1 cellular context compared by ENCODE assay signal in the genomic region with DNA sequence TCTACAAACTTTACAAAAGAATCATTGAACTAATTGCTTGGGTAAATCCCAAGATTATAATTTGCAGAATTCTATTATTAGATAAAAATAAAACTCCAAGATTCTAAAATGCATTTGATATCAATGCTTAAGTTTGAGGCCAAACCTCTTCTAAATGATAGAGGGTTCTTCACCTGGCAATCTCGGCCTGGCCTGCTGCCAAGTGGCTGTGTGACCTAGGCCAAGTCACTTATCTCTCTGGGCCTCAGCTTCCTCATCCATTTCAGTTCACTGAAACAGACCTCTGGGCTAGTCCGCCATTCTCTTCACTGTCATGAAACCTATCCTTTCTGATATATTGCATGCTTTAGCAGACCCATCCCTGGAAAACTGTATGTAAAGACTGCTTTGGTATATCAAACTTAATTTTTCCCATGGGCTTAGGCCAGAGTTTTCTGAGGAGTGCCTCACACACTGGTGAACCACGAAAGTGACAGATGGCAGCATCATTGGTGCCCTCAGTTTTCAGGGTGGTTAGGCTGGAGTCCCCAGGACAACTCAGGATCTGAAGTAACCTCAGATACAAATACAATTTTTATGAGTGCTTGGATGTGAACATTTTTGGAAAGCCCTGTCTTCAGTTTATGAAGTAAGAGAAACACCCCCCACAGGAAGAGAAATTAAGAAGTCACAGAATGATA.
TF ChIP-seq lines count a peak whose summit lies in the region.

No MANE protein-coding gene starts in this region.

TF ChIP-seq in endothelial cell of umbilical vein, 7 proteins besides CTCF, POLR2A, EP300 and RAD21:
- TF ChIP-seq EZH2 (IDR thresholded peaks at IDR 0.05; ENCODE audit: borderline replicate concordance, low read depth, low read length, severe bottlenecking) (no peak), FOS (IDR thresholded peaks at IDR 0.05; ENCODE audit: borderline replicate concordance, insufficient read depth, low read length) (no peak), MYC (IDR thresholded peaks at IDR 0.05; ENCODE audit: low read depth, low read length) (no peak), GATA2 (IDR thresholded peaks at IDR 0.05; ENCODE audit: insufficient read depth, insufficient read length, low read depth, low read length) (no peak), JUN (IDR thresholded peaks at IDR 0.05; ENCODE audit: borderline replicate concordance, insufficient read depth, insufficient read length, low read depth) (no peak), POLR2AphosphoS5 (IDR thresholded peaks at IDR 0.05; ENCODE audit: insufficient read depth, low read depth, low read length) (no peak)
- TF ChIP-seq, protein P1, sequence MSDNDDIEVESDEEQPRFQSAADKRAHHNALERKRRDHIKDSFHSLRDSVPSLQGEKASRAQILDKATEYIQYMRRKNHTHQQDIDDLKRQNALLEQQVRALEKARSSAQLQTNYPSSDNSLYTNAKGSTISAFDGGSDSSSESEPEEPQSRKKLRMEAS (IDR thresholded peaks at IDR 0.05; ENCODE audit: insufficient read depth, insufficient read length), result no peak
